16 cellular contexts compared by ENCODE assay signal in the genomic region with DNA sequence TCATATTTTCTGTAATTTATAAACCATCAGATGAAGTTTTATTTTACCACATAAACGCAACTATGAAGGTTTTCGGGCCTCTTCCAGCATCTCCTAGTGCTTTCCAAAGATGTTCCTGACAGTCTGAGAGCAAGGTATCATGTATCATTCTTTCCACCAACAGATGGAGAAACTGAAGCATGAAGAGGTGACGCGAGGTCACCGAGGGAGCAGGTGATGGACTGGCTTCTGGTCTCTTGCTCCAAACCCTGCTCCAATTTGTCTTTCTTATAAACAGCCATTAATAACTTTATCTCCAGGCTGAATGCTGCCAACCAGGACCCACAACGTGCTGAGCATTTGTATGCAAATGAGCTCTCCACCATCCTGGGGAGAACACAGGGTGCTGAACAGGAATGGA.
DNase-seq lines count a peak whose midpoint lies in the region; ATAC-seq, FAIRE-seq and TF ChIP-seq lines count a peak whose summit lies in the region.
"Had no signal": no experiment of that assay in that cellular context is flagged by ENCODE, and none has a peak within 500 bp of the region (broad histone marks: within the 10 kb centered on the region; RNA-seq: fewer than 3 reads in every experiment).

No MANE protein-coding gene starts in this region.

- H3K9me3 ChIP-seq in BE2C (no peaks in the 10 kb centered on the region), mammary epithelial cell (replicated peaks; ENCODE audit: insufficient read depth, low read length) (no peaks in the 10 kb centered on the region), kidney (ENCODE audit: control insufficient read depth in 1 of 2, low read length in 2 of 2) (no peaks in the 10 kb centered on the region)

- DNase-seq in BE2C = peak; percentile 71
- peak; percentile 35 for DNase-seq in NCI-H1092 (lab: John Stamatoyannopoulos, UW)
- DNase-seq in NCI-H510A (lab: John Stamatoyannopoulos, UW) = peak; percentile 59
- DNase-seq in cerebellum (ENCODE audit: low spot score) = peak; percentile 44
- DNase-seq in mammary epithelial cell = no peak
- no peak for DNase-seq in MV-4-11 (lab: John Stamatoyannopoulos, UW)
- DNase-seq in kidney = no peak
- DNase-seq: caudate nucleus; effector memory CD4-positive, alpha-beta T cell; SIG-M5; stimulated activated naive CD4-positive, alpha-beta T cell; T-helper 17 cell; trophoblast cell had no signal

- ATAC-seq in GM21576 (IDR thresholded peaks at IDR 0.05; ENCODE audit: unreplicated experiment) = no peak
- ATAC-seq: T-helper 17 cell had no signal

- H3K36me3 ChIP-seq in BE2C (no peaks in the 10 kb centered on the region), mammary epithelial cell (ENCODE audit: insufficient read depth, low read length) (no peaks in the 10 kb centered on the region), kidney (ENCODE audit: control insufficient read depth in 1 of 2, insufficient read depth in 2 of 2, low read length in 2 of 2) (no peaks in the 10 kb centered on the region)

- FAIRE-seq in kidney (lab: Jason Lieb, UNC) = no peak
- FAIRE-seq: islet of Langerhans had no signal

- H3K4me3 ChIP-seq in BE2C (ENCODE audit: low read depth, low read length) (no peak overlapping the region), mammary epithelial cell (replicated peaks in 1 of 3; ENCODE audit: insufficient read depth in 1 of 3, low read depth in 2 of 3, low read length in 3 of 3) (no peak overlapping the region), kidney (ENCODE audit: low read length in 2 of 2) (no peak overlapping the region)

- TF ChIP-seq CTCF in BE2C (IDR thresholded peaks at IDR 0.05; ENCODE audit: low read depth, low read length) (no peak), mammary epithelial cell (conservative IDR thresholded peaks at IDR 0.05 in 1 of 2, IDR thresholded peaks at IDR 0.05 in 1 of 2; ENCODE audit: extremely low read depth in 1 of 2, insufficient read depth in 1 of 2, low read depth in 1 of 2, low read length in 2 of 2) (no peak), kidney (IDR thresholded peaks at IDR 0.05; ENCODE audit: borderline replicate concordance, extremely low read depth, insufficient read depth) (no peak)

- no peak overlapping the region for H3K27ac ChIP-seq in mammary epithelial cell (ENCODE audit: insufficient read depth, low read depth, low read length)
- H3K27ac ChIP-seq in kidney (ENCODE audit: low read depth in 2 of 2, low read length in 2 of 2) = no peak overlapping the region
- H3K27ac ChIP-seq: C4-2B had no signal

- in situ Hi-C loops in mammary epithelial cell (cut with MboI; ENCODE audit: low sequenced_read_pairs in 2 of 2) = loop anchor here in 1 of 2 donors (10.0 kb wide), 1 partner anchor 85 kb away; a partner anchor contains a TSS

- intact Hi-C loops in mammary epithelial cell (cut with micrococcal nuclease) (no loop called here), kidney (cut with DNase I) (no loop called here)

- CTCF ChIA-PET in mammary epithelial cell (lab: Charles Lee; ENCODE audit: low non-redundant PET) = no interaction called here

- no peak overlapping the region for H2AFZ ChIP-seq in mammary epithelial cell (ENCODE audit: low read depth, low read length)

- H3K9ac ChIP-seq in mammary epithelial cell (ENCODE audit: insufficient read depth, low read length) (no peak overlapping the region), kidney (ENCODE audit: low read length in 2 of 2) (no peak overlapping the region)

- no peaks in the 10 kb centered on the region for H3K79me2 ChIP-seq in mammary epithelial cell (ENCODE audit: insufficient read depth, low read length)

- no peak overlapping the region for H3K4me2 ChIP-seq in mammary epithelial cell (ENCODE audit: insufficient read depth, low read depth, low read length)

- H3K4me1 ChIP-seq in BE2C = peaks cover 69% of the 10 kb centered on the region
- peaks cover 14% of the 10 kb centered on the region for H3K4me1 ChIP-seq in mammary epithelial cell (ENCODE audit: insufficient read depth, low read length)
- peaks cover 15 to 25% of the 10 kb centered on the region in 2 donors for H3K4me1 ChIP-seq in kidney (ENCODE audit: control insufficient read depth in 1 of 2, insufficient read depth in 1 of 2, low read depth in 1 of 2, low read length in 2 of 2)

- no TSS peak for BruUV-seq in mammary epithelial cell (replicated peaks; lab: Mats Ljungman, UMichigan)

- H3K27me3 ChIP-seq in BE2C (no peaks in the 10 kb centered on the region), mammary epithelial cell (ENCODE audit: insufficient read depth, low read length) (no peaks in the 10 kb centered on the region)

- dilution Hi-C loops in mammary epithelial cell (cut with HindIII; ENCODE audit: low sequenced_read_pairs) = no loop called here

- WGBS in mammary epithelial cell (ENCODE audit: low coverage, missing lambda C conversion rate) = 98% methylated on average over 6 of the region's 6 CpGs

- H4K20me1 ChIP-seq in mammary epithelial cell (ENCODE audit: insufficient read depth, low read length) = no peaks in the 10 kb centered on the region

Comparison
In these comparisons a context has a peak if more than half of its experiments do, and no peak if none do; other contexts are left out.
1. DNase-seq: peak in BE2C (single experiment), NCI-H1092 (single experiment), NCI-H510A (single experiment) and cerebellum (single experiment); none in mammary epithelial cell (single experiment), MV-4-11 (single experiment) and kidney (single experiment).